Comparison of ENCODE assay signal across 2 cellular contexts in genomic region chr10:133358162-133358919, GRCh38.
TF ChIP-seq lines count a peak whose summit lies in the region.

No MANE protein-coding gene starts in this region.

TF ChIP-seq in SK-N-SH, 30 proteins besides CTCF, POLR2A, EP300 and RAD21 (continued from another document):
- no peak for TF ChIP-seq SMC3 (IDR thresholded peaks at IDR 0.05; ENCODE audit: low read depth, low read length)
- no peak for TF ChIP-seq USF2 (IDR thresholded peaks at IDR 0.05; ENCODE audit: borderline replicate concordance, low read depth, low read length)
- TF ChIP-seq TAF1 (IDR thresholded peaks at IDR 0.05; ENCODE audit: borderline replicate concordance, low read depth, low read length), result no peak
- TF ChIP-seq ZBTB33 (IDR thresholded peaks at IDR 0.05; ENCODE audit: borderline replicate concordance, low read depth), result no peak
- no peak for TF ChIP-seq FOXM1 (IDR thresholded peaks at IDR 0.05; ENCODE audit: low read depth)
- TF ChIP-seq FOXJ3 (CRISPR knock-in tag; IDR thresholded peaks at IDR 0.05), result no peak
- no peak for TF ChIP-seq MEF2A (IDR thresholded peaks at IDR 0.05; ENCODE audit: borderline replicate concordance, low read depth)
- no peak for TF ChIP-seq TEAD4 (IDR thresholded peaks at IDR 0.05; ENCODE audit: borderline replicate concordance, insufficient read depth)

TF ChIP-seq in SK-N-SH treated with all-trans-retinoic acid at 6 μM for 48 hours, 23 proteins besides CTCF, POLR2A, EP300 and RAD21:
- TF ChIP-seq POU6F1 (CRISPR knock-in tag; IDR thresholded peaks at IDR 0.05; ENCODE audit: borderline replicate concordance, low read depth) (no peak), ESRRG (CRISPR knock-in tag; IDR thresholded peaks at IDR 0.05) (no peak), RARB (CRISPR knock-in tag; IDR thresholded peaks at IDR 0.05) (no peak), TSHZ2 (CRISPR knock-in tag; IDR thresholded peaks at IDR 0.05) (no peak)
